Comparison of ENCODE assay signal across 14 cellular contexts in the genomic region with DNA sequence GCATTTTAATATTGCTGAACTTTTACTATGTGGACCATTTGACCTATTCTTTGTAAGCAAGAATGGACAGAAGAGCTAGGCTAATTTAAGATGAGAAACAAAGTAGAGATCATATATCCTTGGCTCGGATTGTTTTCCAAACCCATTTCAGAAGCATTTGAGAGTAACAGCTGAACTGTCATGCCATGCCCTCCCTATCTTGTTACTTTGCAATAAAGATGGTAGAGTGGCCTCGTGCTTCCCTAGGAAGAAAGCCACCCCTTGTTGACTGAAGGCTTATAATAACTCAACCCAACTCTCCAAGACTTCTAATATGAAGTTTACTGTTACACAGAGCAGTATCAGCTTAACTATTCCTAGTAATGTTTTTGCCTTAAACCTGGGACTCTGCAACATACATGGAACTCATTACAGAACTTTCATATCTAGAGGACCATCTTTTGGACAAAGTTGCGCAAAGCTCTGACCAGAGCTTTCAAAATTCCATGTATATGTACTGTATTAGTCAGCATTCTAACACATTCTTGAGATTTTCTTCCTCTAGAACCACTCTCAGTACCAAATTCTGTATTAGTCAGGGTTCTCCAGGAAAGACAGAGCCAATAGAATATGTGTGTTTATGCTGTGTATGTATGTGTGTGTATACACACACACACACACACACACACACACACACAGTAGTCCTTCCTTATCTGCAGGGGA.
DNase-seq lines count a peak whose midpoint lies in the region; ATAC-seq and TF ChIP-seq lines count a peak whose summit lies in the region.
"Had no signal": no experiment of that assay in that cellular context is flagged by ENCODE, and none has a peak within 500 bp of the region (broad histone marks: within the 10 kb centered on the region; RNA-seq: fewer than 3 reads in every experiment).

No MANE protein-coding gene starts in this region.

- peak; percentile 81 for ATAC-seq in RWPE2 (ENCODE audit: low read depth)
- ATAC-seq in psoas muscle = peak in 3 of 4 donors; percentile 40 to 58 (median 50)
- no peak for ATAC-seq in heart left ventricle
- ATAC-seq: activated CD8-positive, alpha-beta T cell treated with anti-CD3 and anti-CD28 coated beads for 36 hours; naive thymus-derived CD8-positive, alpha-beta T cell had no signal

- TF ChIP-seq CTCF in RWPE2 (IDR thresholded peaks at IDR 0.05; ENCODE audit: poor library complexity, severe bottlenecking) (no peak), psoas muscle (IDR thresholded peaks at IDR 0.05) (no peak), heart left ventricle (IDR thresholded peaks at IDR 0.05) (no peak)

- H3K27ac ChIP-seq in RWPE2 (ENCODE audit: poor library complexity, severe bottlenecking) = no peak overlapping the region
- no peak overlapping the region for H3K27ac ChIP-seq in psoas muscle
- H3K27ac ChIP-seq in heart left ventricle = no peak overlapping the region
- H3K27ac ChIP-seq: left ventricle myocardium inferior had no signal

- WGBS in psoas muscle, 3 donors = 45 to 54% (median 53%) methylated on average over 3 of the region's 3 CpGs
- 67 to 87% (median 82%) methylated on average over 3 of the region's 3 CpGs for WGBS in heart left ventricle, 4 donors

- no peaks in the 10 kb centered on the region for H3K27me3 ChIP-seq in RWPE2 (ENCODE audit: insufficient read depth, poor library complexity, severe bottlenecking)
- no peaks in the 10 kb centered on the region for H3K27me3 ChIP-seq in psoas muscle (ENCODE audit: insufficient read depth in 3 of 3, low read length in 2 of 3)
- no peaks in the 10 kb centered on the region for H3K27me3 ChIP-seq in heart left ventricle

- intact Hi-C loops in psoas muscle (cut with DNase I) = loop anchor here in 1 of 2 donors (10.0 kb wide), 1 partner anchor 58 kb away; no protein-coding TSS in a partner anchor
- intact Hi-C loops in heart left ventricle (cut with DNase I) = loop anchor here in 4 of 10 donors (5.0 to 10.0 kb wide), 4 partner anchors 51 to 928 kb away; no protein-coding TSS in a partner anchor

- H3K4me1 ChIP-seq in RWPE2 (ENCODE audit: insufficient read depth, poor library complexity, severe bottlenecking) = no peaks in the 10 kb centered on the region
- no peaks in the 10 kb centered on the region for H3K4me1 ChIP-seq in psoas muscle
- peaks cover 0 to 4% (median 0%) of the 10 kb centered on the region in 12 donors for H3K4me1 ChIP-seq in heart left ventricle

- H3K4me3 ChIP-seq in RWPE2 (ENCODE audit: severe bottlenecking) (no peak overlapping the region), psoas muscle (no peak overlapping the region), heart left ventricle (no peak overlapping the region)
- H3K4me3 ChIP-seq: left ventricle myocardium inferior had no signal

- H3K9me3 ChIP-seq in RWPE2 (ENCODE audit: severe bottlenecking) = no peaks in the 10 kb centered on the region
- no peaks in the 10 kb centered on the region for H3K9me3 ChIP-seq in psoas muscle
- H3K9me3 ChIP-seq in heart left ventricle = no peaks in the 10 kb centered on the region
- H3K9me3 ChIP-seq: left ventricle myocardium inferior had no signal

- peak; percentile 22 for DNase-seq in GM04503 (ENCODE audit: low read depth)
- no peak for DNase-seq in RWPE2 (ENCODE audit: low spot score)
- peak; percentile 50 for DNase-seq in fibroblast of peridontal ligament (ENCODE audit: extremely low read depth)
- DNase-seq in psoas muscle = no peak
- DNase-seq in superior temporal gyrus (ENCODE audit: extremely low spot score) = no peak
- no peak for DNase-seq in heart left ventricle
- DNase-seq in stimulated activated CD4-positive, alpha-beta T cell treated with anti-CD3 and anti-CD28 coated beads, Interleukin-4, amount 100 ng/mL, for 1 hour = no peak
- DNase-seq: activated CD8-positive, alpha-beta T cell treated with anti-CD3 and anti-CD28 coated beads for 36 hours; C1 segment of cervical spinal cord; left ventricle myocardium inferior; naive thymus-derived CD8-positive, alpha-beta T cell; NCI-H2029; NCI-H524 treated with DMSO at 0.1 percent for 48 hours; stimulated activated CD4-positive, alpha-beta T cell treated with anti-CD3 and anti-CD28 coated beads, Interleukin-15, amount 100 ng/mL, for 24 hours had no signal

- H3K36me3 ChIP-seq in RWPE2 (ENCODE audit: low read depth) (no peaks in the 10 kb centered on the region), psoas muscle (ENCODE audit: insufficient read depth in 1 of 2, low read depth in 1 of 2) (no peaks in the 10 kb centered on the region), heart left ventricle (no peaks in the 10 kb centered on the region)
- H3K36me3 ChIP-seq: left ventricle myocardium inferior had no signal

- no peak for TF ChIP-seq POLR2A in heart left ventricle (IDR thresholded peaks at IDR 0.05)

Comparison
In these comparisons a context has a peak if more than half of its experiments do, and no peak if none do; other contexts are left out.
1. DNase-seq: peak in GM04503 (single experiment) and fibroblast of peridontal ligament (single experiment); none in RWPE2 (single experiment), psoas muscle (0 of 2), superior temporal gyrus (single experiment), heart left ventricle (0 of 5) and stimulated activated CD4-positive, alpha-beta T cell treated with anti-CD3 and anti-CD28 coated beads, Interleukin-4, amount 100 ng/mL, for 1 hour (single experiment).
2. ATAC-seq: peak in RWPE2 (single experiment) and psoas muscle (3 of 4); none in heart left ventricle (0 of 4).